1 cellular context compared by ENCODE assay signal in the genomic region with DNA sequence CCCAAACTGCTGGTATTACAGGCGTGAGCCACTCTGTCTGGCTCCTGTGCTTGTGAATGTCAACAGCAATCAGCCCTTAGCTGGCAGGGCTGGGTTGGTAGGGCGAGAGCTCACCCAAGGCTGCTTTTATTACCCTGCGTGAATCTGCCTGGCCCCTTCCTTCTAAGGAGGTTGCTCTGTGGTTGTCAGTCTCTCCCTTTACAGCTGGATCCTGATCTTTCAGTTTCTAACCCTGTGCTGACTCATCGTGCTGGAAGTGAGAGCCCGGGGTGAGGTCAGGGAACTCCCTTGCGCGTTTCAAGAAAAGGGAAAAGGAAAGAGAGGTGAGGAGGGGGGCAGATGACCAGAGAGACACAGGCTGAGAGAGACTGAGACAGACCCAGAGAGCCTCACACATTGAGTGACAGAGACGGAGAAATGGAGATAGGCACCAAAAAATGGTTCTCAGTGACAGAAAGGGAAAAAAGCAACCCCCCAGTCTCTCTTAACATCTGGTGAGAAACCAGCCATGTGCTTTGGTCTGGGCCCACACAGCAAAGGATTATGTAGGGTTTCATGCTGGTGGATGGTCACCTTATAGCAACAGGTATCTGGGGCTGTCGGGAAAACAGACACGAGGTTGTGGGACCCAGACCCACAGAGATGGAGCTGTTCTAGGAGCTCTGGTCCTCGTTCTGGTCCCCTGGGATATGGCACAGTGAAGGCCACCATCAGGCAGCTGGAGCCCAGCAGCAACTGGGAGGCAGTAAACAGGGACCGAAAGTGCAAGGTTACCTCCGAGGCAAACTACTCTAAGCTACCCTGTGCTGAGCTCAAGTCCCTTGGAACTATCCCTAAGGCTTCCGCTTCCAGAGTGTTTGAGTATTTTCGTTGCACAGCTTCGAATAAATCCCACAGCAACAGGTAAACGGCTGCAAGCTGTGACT.
TF ChIP-seq lines count a peak whose summit lies in the region.

No MANE protein-coding gene starts in this region.

TF ChIP-seq in HepG2, 621 proteins besides CTCF, POLR2A, EP300 and RAD21:
- TF ChIP-seq YEATS2 (CRISPR knock-in tag; IDR thresholded peaks at IDR 0.05; ENCODE audit: borderline replicate concordance): no peak
- TF ChIP-seq SETDB1 (CRISPR knock-in tag; IDR thresholded peaks at IDR 0.05; ENCODE audit: borderline replicate concordance): no peak
- TF ChIP-seq REXO4 (CRISPR knock-in tag; IDR thresholded peaks at IDR 0.05; ENCODE audit: borderline replicate concordance): no peak
- TF ChIP-seq MTF1 (CRISPR knock-in tag; IDR thresholded peaks at IDR 0.05): no peak
- no peak for TF ChIP-seq ZNF484 (CRISPR knock-in tag; IDR thresholded peaks at IDR 0.05; ENCODE audit: borderline replicate concordance, low read depth)
